13 cellular contexts compared by ENCODE assay signal in genomic region chr9:7892975-7893374, GRCh38.
DNase-seq lines count a peak whose midpoint lies in the region; ATAC-seq and TF ChIP-seq lines count a peak whose summit lies in the region.
"Had no signal": no experiment of that assay in that cellular context is flagged by ENCODE, and none has a peak within 500 bp of the region (broad histone marks: within the 10 kb centered on the region; RNA-seq: fewer than 3 reads in every experiment).

No MANE protein-coding gene starts in this region.

- ATAC-seq in omental fat pad (ENCODE audit: low FRiP score) (peak; percentile 48), left ventricle myocardium superior (no peak)
- ATAC-seq in activated CD4-positive, CD25-positive, alpha-beta regulatory T cell treated with anti-CD3 and anti-CD28 coated beads, Interleukin-2, amount 50 U/mL, for 24 hours: no peak
- ATAC-seq: GM23338 had no signal

- intact Hi-C loops in left ventricle myocardium superior (cut with micrococcal nuclease): no loop called here

- peak; percentile 21 for DNase-seq in NCI-H226
- DNase-seq in cerebellar cortex (ENCODE audit: low spot score): peak; percentile 57
- no peak for DNase-seq in omental fat pad (ENCODE audit: low spot score)
- DNase-seq in NCI-H2029 treated with DMSO at 0.1 percent for 48 hours (lab: John Stamatoyannopoulos, UW): no peak
- DNase-seq in left ventricle myocardium superior: no peak
- DNase-seq: CD4-positive, alpha-beta memory T cell; COR-L47; DMS153; EL; GF-D8; HFFc6 had no signal

- TF ChIP-seq CTCF in omental fat pad (IDR thresholded peaks at IDR 0.05): no peak

Comparison
In these comparisons a context has a peak if more than half of its experiments do, and no peak if none do; other contexts are left out.
1. DNase-seq: peak in NCI-H226 (single experiment) and cerebellar cortex (single experiment); none in omental fat pad (single experiment), NCI-H2029 treated with DMSO at 0.1 percent for 48 hours (single experiment) and left ventricle myocardium superior (single experiment).